In genomic region chr21:41168391-41169257, GRCh38 we compare ENCODE assay signal across 1 cellular context.
TF ChIP-seq lines count a peak whose summit lies in the region.

No MANE protein-coding gene starts in this region.

TF ChIP-seq in SK-N-SH, 30 proteins besides CTCF, POLR2A, EP300 and RAD21 (continued from another document):
- TF ChIP-seq ZBTB33 (IDR thresholded peaks at IDR 0.05; ENCODE audit: borderline replicate concordance, low read depth) (no peak), GABPA (IDR thresholded peaks at IDR 0.05; ENCODE audit: low read depth) (no peak), GATA2 (CRISPR knock-in tag; IDR thresholded peaks at IDR 0.05) (no peak), MEF2A (IDR thresholded peaks at IDR 0.05; ENCODE audit: borderline replicate concordance, low read depth) (no peak), TCF12 (IDR thresholded peaks at IDR 0.05) (no peak), PBX3 (IDR thresholded peaks at IDR 0.05) (no peak)
